ENCODE assay signal across 9 cellular contexts in the genomic region with DNA sequence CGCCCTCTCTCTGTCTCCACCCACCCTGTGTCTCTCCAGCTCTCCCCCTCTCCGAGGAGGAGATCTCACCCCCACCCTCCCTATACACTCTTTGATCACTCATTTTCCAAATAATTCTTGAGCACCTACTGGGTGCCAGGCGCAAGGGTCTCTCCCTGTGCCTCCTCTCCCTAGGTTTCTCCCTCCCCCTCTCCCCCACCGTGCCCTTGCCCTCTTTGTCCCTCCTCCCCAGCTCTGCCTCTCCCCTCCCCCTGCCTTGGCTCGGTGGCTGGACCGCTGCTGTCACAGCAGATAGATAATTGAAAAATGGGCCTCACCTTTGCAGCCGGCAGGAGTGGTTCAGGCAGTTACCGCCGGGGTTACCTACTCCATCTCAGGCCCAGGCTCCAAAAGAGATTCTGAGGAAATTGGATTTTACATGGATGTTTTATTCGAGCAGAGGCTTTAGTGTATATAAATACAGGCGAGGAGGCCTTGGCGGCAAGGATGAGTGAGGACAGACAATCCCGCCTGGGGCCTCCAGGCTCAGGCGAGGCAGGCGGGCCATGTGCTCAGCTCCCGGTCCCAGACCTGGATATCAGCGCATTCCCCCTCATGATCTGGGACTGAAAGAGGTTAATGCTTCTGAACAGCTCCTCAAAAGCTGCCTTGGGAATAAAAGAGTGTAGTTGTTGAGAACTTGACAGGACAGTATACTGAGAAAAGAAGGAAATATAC.
DNase-seq lines count a peak whose midpoint lies in the region; ATAC-seq and TF ChIP-seq lines count a peak whose summit lies in the region.
"Had no signal": no experiment of that assay in that cellular context is flagged by ENCODE, and none has a peak within 500 bp of the region (broad histone marks: within the 10 kb centered on the region; RNA-seq: fewer than 3 reads in every experiment).

No MANE protein-coding gene starts in this region.

- H3K27me3 ChIP-seq in DOHH2 (ENCODE audit: control insufficient read depth, low read length) (peaks cover 70% of the 10 kb centered on the region), endocrine pancreas (ENCODE audit: control insufficient read depth, insufficient read depth, low read length) (no peaks in the 10 kb centered on the region), sigmoid colon (peaks cover 11 to 85% (median 52%) of the 10 kb centered on the region in 3 donors)

- no peak for ATAC-seq in GM19395 (IDR thresholded peaks at IDR 0.05; ENCODE audit: unreplicated experiment)

- H3K4me2 ChIP-seq in DOHH2 (ENCODE audit: low read length), result peak overlapping the region; percentile 87

- intact Hi-C loops in sigmoid colon (cut with DNase I), result loop anchor here (5.0 to 10.0 kb wide), 2 partner anchors 81 to 172 kb away; no protein-coding TSS in a partner anchor

- no peaks in the 10 kb centered on the region for H3K9me3 Mint-ChIP-seq in nephron

- no peaks in the 10 kb centered on the region for H3K79me2 ChIP-seq in DOHH2 (ENCODE audit: control insufficient read depth, low read length)

- H3K36me3 Mint-ChIP-seq in nephron (ENCODE audit: low read depth), result no peaks in the 10 kb centered on the region

- H3K27ac ChIP-seq in DOHH2 (ENCODE audit: low read depth, low read length) (no peak overlapping the region), sigmoid colon (no peak overlapping the region)

- H3K4me3 ChIP-seq in DOHH2 (ENCODE audit: low read length) (peak overlapping the region; percentile 67), endocrine pancreas (ENCODE audit: control insufficient read depth, insufficient read depth, low read length) (peak overlapping the region; percentile 41), sigmoid colon (peak overlapping the region in 2 of 4 donors; percentile 52 to 54)

- H3K36me3 ChIP-seq in DOHH2 (ENCODE audit: control insufficient read depth, low read length) (no peaks in the 10 kb centered on the region), endocrine pancreas (ENCODE audit: control insufficient read depth, insufficient read depth, low read length) (no peaks in the 10 kb centered on the region), sigmoid colon (no peaks in the 10 kb centered on the region)

- H3K9me3 ChIP-seq in DOHH2 (ENCODE audit: control insufficient read depth, insufficient read depth, low read length) (no peaks in the 10 kb centered on the region), endocrine pancreas (ENCODE audit: control insufficient read depth, low read length) (no peaks in the 10 kb centered on the region), sigmoid colon (no peaks in the 10 kb centered on the region)

- 36 to 40% methylated on average over 17 of the region's 17 CpGs for WGBS in sigmoid colon, 2 donors

- peak overlapping the region; percentile 89 to 97 (median 91) for H3K4me3 Mint-ChIP-seq in nephron

- H3K9me2 ChIP-seq in DOHH2 (replicated peaks; ENCODE audit: control insufficient read depth, low read length), result no peaks in the 10 kb centered on the region

- H3F3A ChIP-seq in DOHH2 (ENCODE audit: control insufficient read depth, insufficient read depth), result no peaks in the 10 kb centered on the region

- H3K4me1 ChIP-seq in DOHH2 (ENCODE audit: control insufficient read depth, low read length), result peaks cover 16% of the 10 kb centered on the region
- H3K4me1 ChIP-seq in endocrine pancreas (ENCODE audit: control insufficient read depth, insufficient read depth, low read length), result no peaks in the 10 kb centered on the region
- peaks cover 0 to 25% (median 19%) of the 10 kb centered on the region in 4 donors for H3K4me1 ChIP-seq in sigmoid colon

- TF ChIP-seq EP300 in sigmoid colon (IDR thresholded peaks at IDR 0.05), result no peak

- peak; percentile 76 for DNase-seq in NCI-H510A treated with DMSO at 0.1 percent for 48 hours (lab: John Stamatoyannopoulos, UW)
- DNase-seq in sigmoid colon, result no peak
- DNase-seq in NK-92 (lab: John Stamatoyannopoulos, UW; ENCODE audit: unreplicated experiment), result no peak
- DNase-seq in stimulated activated CD4-positive, alpha-beta T cell treated with anti-CD3 and anti-CD28 coated beads, Interleukin-4, amount 100 ng/mL, for 4 hours, result no peak
- DNase-seq: Karpas-422 had no signal

- H4K20me1 ChIP-seq in DOHH2 (ENCODE audit: control insufficient read depth, insufficient read depth, low read depth, low read length), result no peaks in the 10 kb centered on the region

- H3K4me1 Mint-ChIP-seq in nephron, result peaks cover 56% of the 10 kb centered on the region

- TF ChIP-seq CTCF in DOHH2 (IDR thresholded peaks at IDR 0.05; ENCODE audit: low read depth, low read length, poor library complexity, severe bottlenecking) (no peak), nephron (IDR thresholded peaks at IDR 0.05; ENCODE audit: unreplicated experiment in 3 of 3) (no peak), sigmoid colon (IDR thresholded peaks at IDR 0.05) (no peak)

- H3K27ac Mint-ChIP-seq in nephron, result peak overlapping the region in 2 of 3 experiments; percentile 71 to 84

- TF ChIP-seq POLR2A in sigmoid colon (IDR thresholded peaks at IDR 0.05), result no peak

- H3K9ac ChIP-seq in endocrine pancreas (ENCODE audit: control insufficient read depth, insufficient read depth, low read length), result peak overlapping the region; percentile 47

- peaks cover 80% of the 10 kb centered on the region for H3K27me3 Mint-ChIP-seq in nephron (ENCODE audit: low read depth)
